1 cellular context compared by ENCODE assay signal in the genomic region with DNA sequence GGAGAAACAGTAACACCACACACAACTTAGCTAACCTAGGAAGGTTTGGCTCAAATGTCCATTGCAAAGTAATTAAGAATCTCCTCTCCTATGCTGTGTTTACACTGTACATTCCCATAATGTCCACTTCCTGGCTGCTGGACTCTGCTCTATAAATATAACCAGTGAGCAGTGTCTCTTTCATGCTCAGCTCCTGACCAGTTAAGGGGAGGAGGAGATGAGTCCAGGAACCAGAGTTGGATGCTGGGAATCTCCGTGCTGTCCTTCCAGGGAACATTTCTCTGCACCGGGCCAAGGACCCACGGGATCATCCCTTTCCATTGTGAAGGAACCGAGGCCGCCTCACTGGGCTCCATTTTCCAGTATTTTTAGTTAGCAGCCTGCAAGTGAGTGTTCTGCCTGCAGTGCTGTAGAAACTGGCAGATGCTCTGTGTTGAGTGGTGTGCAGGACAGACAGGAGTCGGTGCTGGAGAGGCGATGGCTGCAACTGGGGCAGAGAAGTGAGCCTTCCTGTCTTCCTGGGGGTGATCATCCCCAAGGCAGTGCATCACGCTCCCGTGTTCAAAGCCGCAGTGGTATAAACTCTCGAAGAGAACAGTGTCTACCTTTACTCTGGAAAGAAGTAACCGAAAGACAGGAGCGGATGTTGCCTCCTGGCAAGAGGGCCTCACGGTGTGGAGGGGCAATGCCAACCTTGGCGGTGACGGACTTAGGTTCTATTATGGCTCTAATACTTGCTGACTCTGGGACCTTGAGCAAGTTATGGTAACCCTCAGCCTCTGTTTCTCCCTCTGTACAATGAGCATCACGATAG.
TF ChIP-seq lines count a peak whose summit lies in the region.

No MANE protein-coding gene starts in this region.

TF ChIP-seq in HepG2, 621 proteins besides CTCF, POLR2A, EP300 and RAD21 (continued from another document and continues in another):
- TF ChIP-seq, protein P1, sequence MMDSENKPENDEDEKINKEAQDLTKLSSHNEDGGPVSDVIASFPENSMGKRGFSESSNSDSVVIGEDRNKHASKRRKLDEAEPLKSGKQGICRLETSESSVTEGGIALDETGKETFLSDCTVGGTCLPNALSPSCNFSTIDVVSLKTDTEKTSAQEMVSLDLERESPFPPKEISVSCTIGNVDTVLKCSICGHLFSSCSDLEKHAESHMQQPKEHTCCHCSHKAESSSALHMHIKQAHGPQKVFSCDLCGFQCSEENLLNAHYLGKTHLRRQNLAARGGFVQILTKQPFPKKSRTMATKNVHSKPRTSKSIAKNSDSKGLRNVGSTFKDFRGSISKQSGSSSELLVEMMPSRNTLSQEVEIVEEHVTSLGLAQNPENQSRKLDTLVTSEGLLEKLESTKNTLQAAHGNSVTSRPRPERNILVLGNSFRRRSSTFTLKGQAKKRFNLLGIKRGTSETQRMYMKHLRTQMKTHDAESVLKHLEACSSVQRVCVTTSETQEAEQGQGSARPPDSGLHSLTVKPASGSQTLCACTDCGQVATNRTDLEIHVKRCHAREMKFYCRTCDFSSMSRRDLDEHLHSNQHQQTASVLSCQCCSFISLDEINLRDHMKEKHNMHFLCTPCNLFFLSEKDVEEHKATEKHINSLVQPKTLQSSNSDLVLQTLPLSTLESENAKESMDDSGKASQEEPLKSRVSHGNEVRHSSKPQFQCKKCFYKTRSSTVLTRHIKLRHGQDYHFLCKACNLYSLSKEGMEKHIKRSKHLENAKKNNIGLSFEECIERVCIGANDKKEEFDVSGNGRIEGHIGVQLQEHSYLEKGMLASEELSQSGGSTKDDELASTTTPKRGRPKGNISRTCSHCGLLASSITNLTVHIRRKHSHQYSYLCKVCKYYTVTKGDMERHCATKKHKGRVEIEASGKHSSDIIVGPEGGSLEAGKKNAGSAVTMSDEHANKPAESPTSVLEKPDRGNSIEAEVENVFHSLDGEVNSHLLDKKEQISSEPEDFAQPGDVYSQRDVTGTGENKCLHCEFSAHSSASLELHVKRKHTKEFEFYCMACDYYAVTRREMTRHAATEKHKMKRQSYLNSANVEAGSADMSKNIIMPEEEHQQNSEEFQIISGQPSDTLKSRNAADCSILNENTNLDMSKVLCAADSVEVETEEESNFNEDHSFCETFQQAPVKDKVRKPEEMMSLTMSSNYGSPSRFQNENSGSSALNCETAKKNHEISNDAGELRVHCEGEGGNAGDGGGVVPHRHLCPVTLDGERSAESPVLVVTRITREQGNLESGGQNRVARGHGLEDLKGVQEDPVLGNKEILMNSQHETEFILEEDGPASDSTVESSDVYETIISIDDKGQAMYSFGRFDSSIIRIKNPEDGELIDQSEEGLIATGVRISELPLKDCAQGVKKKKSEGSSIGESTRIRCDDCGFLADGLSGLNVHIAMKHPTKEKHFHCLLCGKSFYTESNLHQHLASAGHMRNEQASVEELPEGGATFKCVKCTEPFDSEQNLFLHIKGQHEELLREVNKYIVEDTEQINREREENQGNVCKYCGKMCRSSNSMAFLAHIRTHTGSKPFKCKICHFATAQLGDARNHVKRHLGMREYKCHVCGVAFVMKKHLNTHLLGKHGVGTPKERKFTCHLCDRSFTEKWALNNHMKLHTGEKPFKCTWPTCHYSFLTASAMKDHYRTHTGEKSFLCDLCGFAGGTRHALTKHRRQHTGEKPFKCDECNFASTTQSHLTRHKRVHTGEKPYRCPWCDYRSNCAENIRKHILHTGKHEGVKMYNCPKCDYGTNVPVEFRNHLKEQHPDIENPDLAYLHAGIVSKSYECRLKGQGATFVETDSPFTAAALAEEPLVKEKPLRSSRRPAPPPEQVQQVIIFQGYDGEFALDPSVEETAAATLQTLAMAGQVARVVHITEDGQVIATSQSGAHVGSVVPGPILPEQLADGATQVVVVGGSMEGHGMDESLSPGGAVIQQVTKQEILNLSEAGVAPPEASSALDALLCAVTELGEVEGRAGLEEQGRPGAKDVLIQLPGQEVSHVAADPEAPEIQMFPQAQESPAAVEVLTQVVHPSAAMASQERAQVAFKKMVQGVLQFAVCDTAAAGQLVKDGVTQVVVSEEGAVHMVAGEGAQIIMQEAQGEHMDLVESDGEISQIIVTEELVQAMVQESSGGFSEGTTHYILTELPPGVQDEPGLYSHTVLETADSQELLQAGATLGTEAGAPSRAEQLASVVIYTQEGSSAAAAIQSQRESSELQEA (CRISPR knock-in tag; IDR thresholded peaks at IDR 0.05; ENCODE audit: not compliant biosample characterization), result peak; percentile 70
- TF ChIP-seq ELF4 (CRISPR knock-in tag; IDR thresholded peaks at IDR 0.05; ENCODE audit: borderline replicate concordance) (no peak), SKI (IDR thresholded peaks at IDR 0.05; ENCODE audit: partially characterized antibody) (peak; percentile 57), ZNF713 (CRISPR knock-in tag; IDR thresholded peaks at IDR 0.05) (no peak), ZNF746 (CRISPR knock-in tag; IDR thresholded peaks at IDR 0.05) (0 out of 2 replicates have a peak, but pooled peaks have one; percentile 41), SOX5 (CRISPR knock-in tag; IDR thresholded peaks at IDR 0.05; ENCODE audit: borderline replicate concordance) (peak; percentile 83), ZNF20 (CRISPR knock-in tag; IDR thresholded peaks at IDR 0.05) (no peak), ZNF496 (CRISPR knock-in tag; IDR thresholded peaks at IDR 0.05; ENCODE audit: insufficient replicate concordance) (no peak), ARID2 (CRISPR knock-in tag; IDR thresholded peaks at IDR 0.05; ENCODE audit: borderline replicate concordance) (no peak), KAT8 (CRISPR knock-in tag; IDR thresholded peaks at IDR 0.05) (peak; percentile 83), ZNF878 (CRISPR knock-in tag; IDR thresholded peaks at IDR 0.05) (no peak), KDM1A (CRISPR knock-in tag; IDR thresholded peaks at IDR 0.05) (0 out of 2 replicates have a peak, but pooled peaks have one; percentile 56), FOSL2 (CRISPR knock-in tag; IDR thresholded peaks at IDR 0.05) (peak; percentile 61), KDM6A (CRISPR knock-in tag; IDR thresholded peaks at IDR 0.05; ENCODE audit: low read depth) (peak; percentile 88), TOPORS (CRISPR knock-in tag; IDR thresholded peaks at IDR 0.05) (0 out of 2 replicates have a peak, but pooled peaks have one; percentile 66), ZNF337 (CRISPR knock-in tag; IDR thresholded peaks at IDR 0.05; ENCODE audit: borderline replicate concordance, low read depth) (0 out of 2 replicates have a peak, but pooled peaks have one; percentile 44), ZNF768 (CRISPR knock-in tag; IDR thresholded peaks at IDR 0.05) (no peak), SMARCC2 (IDR thresholded peaks at IDR 0.05) (no peak), U2AF1 (optimal IDR thresholded peaks at IDR 0.05; ENCODE audit: low read depth, low read length) (no peak), ZNF3 (CRISPR knock-in tag; IDR thresholded peaks at IDR 0.05) (no peak), HOXA3 (CRISPR knock-in tag; IDR thresholded peaks at IDR 0.05) (peak; percentile 67; the same call in 1 of the 2 replicates), ARNT2 (CRISPR knock-in tag; IDR thresholded peaks at IDR 0.05; ENCODE audit: low read depth) (no peak), ZSCAN9 (CRISPR knock-in tag; IDR thresholded peaks at IDR 0.05; ENCODE audit: borderline replicate concordance) (peak; percentile 65; the same call in 1 of the 2 replicates), ATM (IDR thresholded peaks at IDR 0.05; ENCODE audit: borderline replicate concordance) (no peak), ZNF138 (CRISPR knock-in tag; IDR thresholded peaks at IDR 0.05; ENCODE audit: low read depth) (no peak), NFE2 (CRISPR knock-in tag; IDR thresholded peaks at IDR 0.05) (no peak), GFI1 (CRISPR knock-in tag; IDR thresholded peaks at IDR 0.05; ENCODE audit: borderline replicate concordance) (peak; percentile 60; the same call in 1 of the 2 replicates), GATA4 (IDR thresholded peaks at IDR 0.05; ENCODE audit: borderline replicate concordance, low read depth) (no peak; the same call in 1 of the 2 replicates), SRY (CRISPR knock-in tag; IDR thresholded peaks at IDR 0.05) (no peak), SALL1 (CRISPR knock-in tag; IDR thresholded peaks at IDR 0.05) (peak; percentile 94), TBX2 (CRISPR knock-in tag; IDR thresholded peaks at IDR 0.05; ENCODE audit: borderline replicate concordance) (peak; percentile 58), TGIF2 (CRISPR knock-in tag; IDR thresholded peaks at IDR 0.05) (no peak), ZNF766 (CRISPR knock-in tag; IDR thresholded peaks at IDR 0.05; ENCODE audit: borderline replicate concordance) (no peak), STAG1 (CRISPR knock-in tag; IDR thresholded peaks at IDR 0.05) (no peak), ZNF569 (CRISPR knock-in tag; IDR thresholded peaks at IDR 0.05; ENCODE audit: borderline replicate concordance) (no peak), ARNTL (CRISPR knock-in tag; IDR thresholded peaks at IDR 0.05) (no peak), ZKSCAN8 (CRISPR knock-in tag; IDR thresholded peaks at IDR 0.05; ENCODE audit: borderline replicate concordance) (no peak), MYC (CRISPR knock-in tag; IDR thresholded peaks at IDR 0.05; ENCODE audit: borderline replicate concordance) (0 out of 2 replicates have a peak, but pooled peaks have one; percentile 25), JARID2 (CRISPR knock-in tag; IDR thresholded peaks at IDR 0.05; ENCODE audit: insufficient replicate concordance) (no peak), REXO4 (CRISPR knock-in tag; IDR thresholded peaks at IDR 0.05; ENCODE audit: borderline replicate concordance) (no peak)
- TF ChIP-seq, protein P2, sequence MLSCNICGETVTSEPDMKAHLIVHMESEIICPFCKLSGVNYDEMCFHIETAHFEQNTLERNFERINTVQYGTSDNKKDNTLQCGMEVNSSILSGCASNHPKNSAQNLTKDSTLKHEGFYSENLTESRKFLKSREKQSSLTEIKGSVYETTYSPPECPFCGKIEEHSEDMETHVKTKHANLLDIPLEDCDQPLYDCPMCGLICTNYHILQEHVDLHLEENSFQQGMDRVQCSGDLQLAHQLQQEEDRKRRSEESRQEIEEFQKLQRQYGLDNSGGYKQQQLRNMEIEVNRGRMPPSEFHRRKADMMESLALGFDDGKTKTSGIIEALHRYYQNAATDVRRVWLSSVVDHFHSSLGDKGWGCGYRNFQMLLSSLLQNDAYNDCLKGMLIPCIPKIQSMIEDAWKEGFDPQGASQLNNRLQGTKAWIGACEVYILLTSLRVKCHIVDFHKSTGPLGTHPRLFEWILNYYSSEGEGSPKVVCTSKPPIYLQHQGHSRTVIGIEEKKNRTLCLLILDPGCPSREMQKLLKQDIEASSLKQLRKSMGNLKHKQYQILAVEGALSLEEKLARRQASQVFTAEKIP (CRISPR knock-in tag; IDR thresholded peaks at IDR 0.05; ENCODE audit: borderline replicate concordance), result no peak
- TF ChIP-seq, protein P3, sequence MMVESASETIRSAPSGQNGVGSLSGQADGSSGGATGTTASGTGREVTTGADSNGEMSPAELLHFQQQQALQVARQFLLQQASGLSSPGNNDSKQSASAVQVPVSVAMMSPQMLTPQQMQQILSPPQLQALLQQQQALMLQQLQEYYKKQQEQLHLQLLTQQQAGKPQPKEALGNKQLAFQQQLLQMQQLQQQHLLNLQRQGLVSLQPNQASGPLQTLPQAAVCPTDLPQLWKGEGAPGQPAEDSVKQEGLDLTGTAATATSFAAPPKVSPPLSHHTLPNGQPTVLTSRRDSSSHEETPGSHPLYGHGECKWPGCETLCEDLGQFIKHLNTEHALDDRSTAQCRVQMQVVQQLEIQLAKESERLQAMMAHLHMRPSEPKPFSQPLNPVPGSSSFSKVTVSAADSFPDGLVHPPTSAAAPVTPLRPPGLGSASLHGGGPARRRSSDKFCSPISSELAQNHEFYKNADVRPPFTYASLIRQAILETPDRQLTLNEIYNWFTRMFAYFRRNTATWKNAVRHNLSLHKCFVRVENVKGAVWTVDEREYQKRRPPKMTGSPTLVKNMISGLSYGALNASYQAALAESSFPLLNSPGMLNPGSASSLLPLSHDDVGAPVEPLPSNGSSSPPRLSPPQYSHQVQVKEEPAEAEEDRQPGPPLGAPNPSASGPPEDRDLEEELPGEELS (CRISPR knock-in tag; IDR thresholded peaks at IDR 0.05), result peak; percentile 81
- TF ChIP-seq, protein P4, sequence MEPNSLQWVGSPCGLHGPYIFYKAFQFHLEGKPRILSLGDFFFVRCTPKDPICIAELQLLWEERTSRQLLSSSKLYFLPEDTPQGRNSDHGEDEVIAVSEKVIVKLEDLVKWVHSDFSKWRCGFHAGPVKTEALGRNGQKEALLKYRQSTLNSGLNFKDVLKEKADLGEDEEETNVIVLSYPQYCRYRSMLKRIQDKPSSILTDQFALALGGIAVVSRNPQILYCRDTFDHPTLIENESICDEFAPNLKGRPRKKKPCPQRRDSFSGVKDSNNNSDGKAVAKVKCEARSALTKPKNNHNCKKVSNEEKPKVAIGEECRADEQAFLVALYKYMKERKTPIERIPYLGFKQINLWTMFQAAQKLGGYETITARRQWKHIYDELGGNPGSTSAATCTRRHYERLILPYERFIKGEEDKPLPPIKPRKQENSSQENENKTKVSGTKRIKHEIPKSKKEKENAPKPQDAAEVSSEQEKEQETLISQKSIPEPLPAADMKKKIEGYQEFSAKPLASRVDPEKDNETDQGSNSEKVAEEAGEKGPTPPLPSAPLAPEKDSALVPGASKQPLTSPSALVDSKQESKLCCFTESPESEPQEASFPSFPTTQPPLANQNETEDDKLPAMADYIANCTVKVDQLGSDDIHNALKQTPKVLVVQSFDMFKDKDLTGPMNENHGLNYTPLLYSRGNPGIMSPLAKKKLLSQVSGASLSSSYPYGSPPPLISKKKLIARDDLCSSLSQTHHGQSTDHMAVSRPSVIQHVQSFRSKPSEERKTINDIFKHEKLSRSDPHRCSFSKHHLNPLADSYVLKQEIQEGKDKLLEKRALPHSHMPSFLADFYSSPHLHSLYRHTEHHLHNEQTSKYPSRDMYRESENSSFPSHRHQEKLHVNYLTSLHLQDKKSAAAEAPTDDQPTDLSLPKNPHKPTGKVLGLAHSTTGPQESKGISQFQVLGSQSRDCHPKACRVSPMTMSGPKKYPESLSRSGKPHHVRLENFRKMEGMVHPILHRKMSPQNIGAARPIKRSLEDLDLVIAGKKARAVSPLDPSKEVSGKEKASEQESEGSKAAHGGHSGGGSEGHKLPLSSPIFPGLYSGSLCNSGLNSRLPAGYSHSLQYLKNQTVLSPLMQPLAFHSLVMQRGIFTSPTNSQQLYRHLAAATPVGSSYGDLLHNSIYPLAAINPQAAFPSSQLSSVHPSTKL (CRISPR knock-in tag; IDR thresholded peaks at IDR 0.05), result peak; percentile 96
- TF ChIP-seq, protein P5, sequence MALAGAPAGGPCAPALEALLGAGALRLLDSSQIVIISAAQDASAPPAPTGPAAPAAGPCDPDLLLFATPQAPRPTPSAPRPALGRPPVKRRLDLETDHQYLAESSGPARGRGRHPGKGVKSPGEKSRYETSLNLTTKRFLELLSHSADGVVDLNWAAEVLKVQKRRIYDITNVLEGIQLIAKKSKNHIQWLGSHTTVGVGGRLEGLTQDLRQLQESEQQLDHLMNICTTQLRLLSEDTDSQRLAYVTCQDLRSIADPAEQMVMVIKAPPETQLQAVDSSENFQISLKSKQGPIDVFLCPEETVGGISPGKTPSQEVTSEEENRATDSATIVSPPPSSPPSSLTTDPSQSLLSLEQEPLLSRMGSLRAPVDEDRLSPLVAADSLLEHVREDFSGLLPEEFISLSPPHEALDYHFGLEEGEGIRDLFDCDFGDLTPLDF (CRISPR knock-in tag; IDR thresholded peaks at IDR 0.05), result no peak
